23 cellular contexts compared by ENCODE assay signal in genomic region chr20:63529861-63530787, GRCh38. TPM values are rescaled to one million over a fixed set of nuclear protein-coding genes. Genes with fewer than 3 reads are reported as not detected.
DNase-seq lines count a peak whose midpoint lies in the region; ATAC-seq and TF ChIP-seq lines count a peak whose summit lies in the region.
"Had no signal": no experiment of that assay in that cellular context is flagged by ENCODE, and none has a peak within 500 bp of the region (broad histone marks: within the 10 kb centered on the region; RNA-seq: fewer than 3 reads in every experiment).

No MANE protein-coding gene starts in this region.

- no peaks in the 10 kb centered on the region for H3K79me1 ChIP-seq in mesenchymal stem cell (replicated peaks; ENCODE audit: low read length, poor library complexity, severe bottlenecking)

- H3K4me1 Mint-ChIP-seq in natural killer cell treated with Interleukin-12 subunit alpha and Interleukin-12 subunit beta and Interleukin-15 and Interleukin-18, amount 100 ng/mL, for 72 hours (ENCODE audit: low read depth in 2 of 2): peaks cover 0 to 4% of the 10 kb centered on the region in 2 donors
- H3K4me1 Mint-ChIP-seq in natural killer cell (no peaks in the 10 kb centered on the region), type B pancreatic cell (ENCODE audit: unreplicated experiment) (peaks cover 6% of the 10 kb centered on the region)
- H3K4me1 Mint-ChIP-seq: nephron had no signal

- H3K27ac Mint-ChIP-seq in natural killer cell treated with Interleukin-12 subunit alpha and Interleukin-12 subunit beta and Interleukin-15 and Interleukin-18, amount 100 ng/mL, for 72 hours: no peak overlapping the region
- H3K27ac Mint-ChIP-seq in natural killer cell (no peak overlapping the region), type B pancreatic cell (no peak overlapping the region)
- H3K27ac Mint-ChIP-seq: nephron had no signal

- H3K9me3 Mint-ChIP-seq in natural killer cell treated with Interleukin-12 subunit alpha and Interleukin-12 subunit beta and Interleukin-15 and Interleukin-18, amount 100 ng/mL, for 72 hours: no peaks in the 10 kb centered on the region
- H3K9me3 Mint-ChIP-seq in natural killer cell (no peaks in the 10 kb centered on the region), type B pancreatic cell (no peaks in the 10 kb centered on the region)
- H3K9me3 Mint-ChIP-seq: CD4-positive, alpha-beta memory T cell; nephron had no signal

- H3K36me3 ChIP-seq in colonic mucosa (no peaks in the 10 kb centered on the region), mesenchymal stem cell (ENCODE audit: control insufficient read depth in 1 of 2, insufficient read depth in 2 of 2, low read depth in 1 of 2, low read length in 2 of 2) (no peaks in the 10 kb centered on the region)
- H3K36me3 ChIP-seq: esophagus muscularis mucosa, gastrocnemius medialis, Peyer's patch had no signal

- H2BK15ac ChIP-seq in mesenchymal stem cell (ENCODE audit: low read depth, poor library complexity, severe bottlenecking): no peak overlapping the region

- H3K36me3 Mint-ChIP-seq in natural killer cell treated with Interleukin-12 subunit alpha and Interleukin-12 subunit beta and Interleukin-15 and Interleukin-18, amount 100 ng/mL, for 72 hours: no peaks in the 10 kb centered on the region
- no peaks in the 10 kb centered on the region for H3K36me3 Mint-ChIP-seq in natural killer cell
- no peaks in the 10 kb centered on the region for H3K36me3 Mint-ChIP-seq in type B pancreatic cell
- H3K36me3 Mint-ChIP-seq: CD4-positive, alpha-beta memory T cell had no signal

- no peak overlapping the region for H3K4me3 ChIP-seq in colonic mucosa
- H3K4me3 ChIP-seq in mesenchymal stem cell (ENCODE audit: insufficient read depth in 1 of 2, low read depth in 1 of 2, low read length in 2 of 2): peak overlapping the region in 1 of 2 experiments; percentile 22
- H3K4me3 ChIP-seq: esophagus muscularis mucosa, gastrocnemius medialis had no signal

- H3K14ac ChIP-seq in mesenchymal stem cell (ENCODE audit: low read length in 2 of 2): no peak overlapping the region

- H3K9me3 ChIP-seq in colonic mucosa (no peaks in the 10 kb centered on the region), mesenchymal stem cell (ENCODE audit: control insufficient read depth, low read length) (no peaks in the 10 kb centered on the region)
- H3K9me3 ChIP-seq: esophagus muscularis mucosa, gastrocnemius medialis, Peyer's patch had no signal

- no peak overlapping the region for H3K4me3 Mint-ChIP-seq in natural killer cell treated with Interleukin-12 subunit alpha and Interleukin-12 subunit beta and Interleukin-15 and Interleukin-18, amount 100 ng/mL, for 72 hours
- H3K4me3 Mint-ChIP-seq in natural killer cell (no peak overlapping the region), type B pancreatic cell (no peak overlapping the region)
- H3K4me3 Mint-ChIP-seq: brain, nephron had no signal

- peaks cover 0 to 4% of the 10 kb centered on the region in 2 donors for H3K27me3 Mint-ChIP-seq in natural killer cell treated with Interleukin-12 subunit alpha and Interleukin-12 subunit beta and Interleukin-15 and Interleukin-18, amount 100 ng/mL, for 72 hours
- H3K27me3 Mint-ChIP-seq in natural killer cell (ENCODE audit: low read depth in 2 of 2): peaks cover 0 to 4% of the 10 kb centered on the region in 2 donors
- no peaks in the 10 kb centered on the region for H3K27me3 Mint-ChIP-seq in type B pancreatic cell
- H3K27me3 Mint-ChIP-seq: brain had no signal

- no peak overlapping the region for H3K27ac ChIP-seq in colonic mucosa
- H3K27ac ChIP-seq in mesenchymal stem cell (ENCODE audit: low read length, poor library complexity, severe bottlenecking): no peak overlapping the region
- H3K27ac ChIP-seq: esophagus muscularis mucosa, gastrocnemius medialis had no signal

- H3K4me2 ChIP-seq in mesenchymal stem cell (ENCODE audit: low read length, poor library complexity, severe bottlenecking): no peak overlapping the region

- H3K4ac ChIP-seq in mesenchymal stem cell (ENCODE audit: low read depth in 1 of 2, low read length in 2 of 2): no peak overlapping the region

- H2AFZ ChIP-seq in mesenchymal stem cell (ENCODE audit: low read depth, low read length): no peak overlapping the region

- 90% methylated on average over 39 of the region's 39 CpGs for WGBS in mesenchymal stem cell

- intact Hi-C loops in natural killer cell (cut with micrococcal nuclease): no loop called here
- intact Hi-C loops in colonic mucosa (cut with DNase I): loop anchor here (10.0 kb wide), 1 partner anchor 445 kb away; the partner anchor contains the start of gene SAMD10

- DNase-seq in natural killer cell treated with Interleukin-12 subunit alpha and Interleukin-12 subunit beta and Interleukin-15 and Interleukin-18, amount 100 ng/mL, for 72 hours (ENCODE audit: low spot score): peak; percentile 31
- DNase-seq in natural killer cell (no peak), colonic mucosa (peak; percentile 18), mesenchymal stem cell (no peak), type B pancreatic cell (ENCODE audit: extremely low spot score, unreplicated experiment) (no peak), ecto neural progenitor cell (ENCODE audit: low spot score) (no peak), NCI-H2081 treated with DMSO at 0.1 percent for 48 hours (lab: John Stamatoyannopoulos, UW) (no peak)
- DNase-seq: activated CD8-positive, alpha-beta memory T cell treated with anti-CD3 and anti-CD28 coated beads, Interleukin-2, amount 50 U/mL, for 48 hours; DMS153; gastrocnemius medialis; kidney glomerular epithelial cell; NCI-H1092 treated with DMSO at 0.1 percent for 48 hours; NCI-H2029 treated with DMSO at 0.1 percent for 48 hours; NK-92 treated with Interleukin-12 subunit alpha and Interleukin-12 subunit beta, amount 100 ng/mL, for 24 hours; substantia nigra had no signal

- H4K91ac ChIP-seq in mesenchymal stem cell (ENCODE audit: low read length): peak overlapping the region; percentile 53

- H2BK120ac ChIP-seq in mesenchymal stem cell (ENCODE audit: low read depth, low read length): no peak overlapping the region

- H3K18ac ChIP-seq in mesenchymal stem cell (ENCODE audit: low read depth in 1 of 2, low read length in 2 of 2): no peak overlapping the region

- H3K23ac ChIP-seq in mesenchymal stem cell (ENCODE audit: low read length in 2 of 2): no peak overlapping the region

- H3K27me3 ChIP-seq in colonic mucosa: no peaks in the 10 kb centered on the region
- H3K27me3 ChIP-seq in mesenchymal stem cell (ENCODE audit: control insufficient read depth in 1 of 2, insufficient read depth in 1 of 2, low read length in 2 of 2): peaks cover 0 to 61% of the 10 kb centered on the region in 2 experiments
- H3K27me3 ChIP-seq: Peyer's patch had no signal

- H3K4me1 ChIP-seq in colonic mucosa (peaks cover 10% of the 10 kb centered on the region), mesenchymal stem cell (ENCODE audit: control insufficient read depth, insufficient read depth, low read depth, low read length) (peaks cover 13% of the 10 kb centered on the region)
- H3K4me1 ChIP-seq: gastrocnemius medialis had no signal

- peak overlapping the region; percentile 24 for H4K8ac ChIP-seq in mesenchymal stem cell (ENCODE audit: low read length)

- no peak overlapping the region for H2BK12ac ChIP-seq in mesenchymal stem cell (ENCODE audit: low read length in 2 of 2)

- no peak overlapping the region for H2AK5ac ChIP-seq in mesenchymal stem cell (ENCODE audit: low read length, severe bottlenecking)

- no peak overlapping the region for H2BK5ac ChIP-seq in mesenchymal stem cell (ENCODE audit: low read depth, low read length, poor library complexity, severe bottlenecking)

- peak overlapping the region in 1 of 2 donors; percentile 3 for H3K9ac ChIP-seq in colonic mucosa (ENCODE audit: low read depth in 2 of 2, low read length in 2 of 2)
- H3K9ac ChIP-seq in mesenchymal stem cell (ENCODE audit: low read length): no peak overlapping the region

- ATAC-seq in natural killer cell treated with Interleukin-12 subunit alpha and Interleukin-12 subunit beta and Interleukin-15 and Interleukin-18, amount 100 ng/mL, for 72 hours: no peak
- ATAC-seq in natural killer cell: no peak
- ATAC-seq in GM19452 (IDR thresholded peaks at IDR 0.05; ENCODE audit: unreplicated experiment): no peak
- ATAC-seq: gastrocnemius medialis had no signal

- TF ChIP-seq CTCF in natural killer cell (IDR thresholded peaks at IDR 0.05): no peak
- no peak for TF ChIP-seq CTCF in colonic mucosa (IDR thresholded peaks at IDR 0.05)
- TF ChIP-seq CTCF in type B pancreatic cell (conservative IDR thresholded peaks at IDR 0.05): no peak

RNA-seq across cellular contexts. Expression of gene PTK6, which starts 7.1 kb away (rescaled TPM):
- total RNA-seq in natural killer cell treated with Interleukin-12 subunit alpha and Interleukin-12 subunit beta and Interleukin-15 and Interleukin-18, amount 100 ng/mL, for 72 hours: under 1 TPM in 1 of 2 donors, not detected in 1; 0.19 TPM
- total RNA-seq in natural killer cell: under 1 TPM in 2 of 3 donors, not detected in 1; 0.16 to 0.48 TPM
- total RNA-seq in colonic mucosa: 10 to 100 TPM; 69.0 to 91.1 TPM
- not detected for polyA plus RNA-seq in mesenchymal stem cell (2013, experiment 1 of 2)
- polyA plus RNA-seq in mesenchymal stem cell (2013, experiment 2 of 2): not detected
- total RNA-seq in type B pancreatic cell (ENCODE audit: low replicate concordance): 0.12 and 0.21 TPM in 2 replicates
- total RNA-seq: CD4-positive, alpha-beta memory T cell had no signal

RNA-seq across cellular contexts. Expression of gene PPDPF, which starts 9.6 kb away (rescaled TPM):
- total RNA-seq in natural killer cell treated with Interleukin-12 subunit alpha and Interleukin-12 subunit beta and Interleukin-15 and Interleukin-18, amount 100 ng/mL, for 72 hours: 10 to 100 TPM; 66.4 to 96.9 TPM
- total RNA-seq in natural killer cell: 100 to 1,000 TPM in 2 of 3 donors, 10 to 100 TPM in 1; 95.5 to 197 (median 159) TPM
- 100 to 1,000 TPM; 561 to 634 TPM for total RNA-seq in colonic mucosa
- 333 TPM for polyA plus RNA-seq in mesenchymal stem cell (2013, experiment 1 of 2)
- 331 TPM for polyA plus RNA-seq in mesenchymal stem cell (2013, experiment 2 of 2)
- 280 and 422 TPM in 2 replicates for total RNA-seq in type B pancreatic cell (ENCODE audit: low replicate concordance)

RNA-seq across cellular contexts. Expression of gene SRMS, which starts 17.4 kb away (rescaled TPM):
- not detected for total RNA-seq in natural killer cell treated with Interleukin-12 subunit alpha and Interleukin-12 subunit beta and Interleukin-15 and Interleukin-18, amount 100 ng/mL, for 72 hours
- total RNA-seq in natural killer cell (under 1 TPM in 2 of 3 donors, not detected in 1; 0.16 to 0.23 TPM), colonic mucosa (under 1 TPM; 0.32 to 0.49 TPM), type B pancreatic cell (ENCODE audit: low replicate concordance) (not detected in 2 replicates)
- polyA plus RNA-seq in mesenchymal stem cell (2013, experiment 1 of 2): not detected
- polyA plus RNA-seq in mesenchymal stem cell (2013, experiment 2 of 2): not detected
- total RNA-seq: CD4-positive, alpha-beta memory T cell; esophagus muscularis mucosa; gastrocnemius medialis; NCI-H460; Peyer's patch; T-helper 2 cell treated with Interferon-gamma antibody and Interleukin-4, amounts not matched to agents 100 ng/mL and 5 ng/mL, for 36 hours had no signal
- polyA plus RNA-seq: CD4-positive, alpha-beta memory T cell had no signal

RNA-seq across cellular contexts. Expression of gene FNDC11, which starts 23.8 kb away (rescaled TPM):
- total RNA-seq in natural killer cell treated with Interleukin-12 subunit alpha and Interleukin-12 subunit beta and Interleukin-15 and Interleukin-18, amount 100 ng/mL, for 72 hours: under 1 TPM; 0.31 to 0.39 TPM
- total RNA-seq in natural killer cell: under 1 TPM; 0.19 to 0.75 (median 0.25) TPM
- total RNA-seq in colonic mucosa: under 1 TPM; 0.35 to 0.69 TPM
- polyA plus RNA-seq in mesenchymal stem cell (2013, experiment 1 of 2): 0.91 TPM
- polyA plus RNA-seq in mesenchymal stem cell (2013, experiment 2 of 2): 0.79 TPM
- total RNA-seq in type B pancreatic cell (ENCODE audit: low replicate concordance): 0.52 and 1.4 TPM in 2 replicates

RNA-seq across cellular contexts. Expression of gene EEF1A2, which starts 31.2 kb away (rescaled TPM):
- total RNA-seq in natural killer cell treated with Interleukin-12 subunit alpha and Interleukin-12 subunit beta and Interleukin-15 and Interleukin-18, amount 100 ng/mL, for 72 hours: 1 to 10 TPM; 3.1 to 6.1 TPM
- total RNA-seq in natural killer cell: under 1 TPM; 0.14 to 0.86 (median 0.35) TPM
- total RNA-seq in colonic mucosa: 1 to 10 TPM; 1.5 to 3.2 TPM
- polyA plus RNA-seq in mesenchymal stem cell (2013, experiment 1 of 2): 4.3 TPM
- polyA plus RNA-seq in mesenchymal stem cell (2013, experiment 2 of 2): 4.3 TPM
- 20.5 and 30.2 TPM in 2 replicates for total RNA-seq in type B pancreatic cell (ENCODE audit: low replicate concordance)
- polyA plus RNA-seq: CD4-positive, alpha-beta memory T cell had no signal

Comparison
In these comparisons a context has a peak if more than half of its experiments do, and no peak if none do; other contexts are left out.
1. DNase-seq: peak in natural killer cell treated with Interleukin-12 subunit alpha and Interleukin-12 subunit beta and Interleukin-15 and Interleukin-18, amount 100 ng/mL, for 72 hours (single experiment) and colonic mucosa (single experiment); none in natural killer cell (single experiment), mesenchymal stem cell (single experiment), type B pancreatic cell (single experiment), ecto neural progenitor cell (single experiment) and NCI-H2081 treated with DMSO at 0.1 percent for 48 hours (single experiment).
2. RNA of gene PTK6, which starts 7.1 kb away (total RNA-seq): 69.0 to 91.1 TPM in colonic mucosa; 0.19 TPM in natural killer cell treated with Interleukin-12 subunit alpha and Interleukin-12 subunit beta and Interleukin-15 and Interleukin-18, amount 100 ng/mL, for 72 hours, 0.16 to 0.48 TPM in natural killer cell and 0.12 to 0.21 TPM in type B pancreatic cell; every median in the first group is over 10 times any median in the second.